In genomic region chr15:58446521-58446920, GRCh38 we compare ENCODE assay signal across 25 cellular contexts.
"Had no signal": no experiment of that assay in that cellular context is flagged by ENCODE, and none has a peak within 500 bp of the region (broad histone marks: within the 10 kb centered on the region; RNA-seq: fewer than 3 reads in every experiment).

No MANE protein-coding gene starts in this region.

- DNase-seq: activated CD4-positive, alpha-beta T cell treated with anti-CD3 and anti-CD28 coated beads, Interleukin-2, amount 50 U/mL, for 1 hour; activated CD4-positive, CD25-positive, alpha-beta regulatory T cell treated with anti-CD3 and anti-CD28 coated beads, Interleukin-2, amount 50 U/mL, for 72 hours; activated CD8-positive, alpha-beta memory T cell treated with anti-CD3 and anti-CD28 coated beads for 24 hours; activated effector memory CD4-positive, alpha-beta T cell treated with Interleukin-2 at 50 U/mL for 16 hours; activated naive CD4-positive, alpha-beta T cell treated with Interleukin-2 at 50 U/mL for 16 hours; dorsolateral prefrontal cortex; effector memory CD4-positive, alpha-beta T cell; gastrocnemius medialis; glutamatergic neuron; left ventricle myocardium inferior; ovary; right lobe of liver; stimulated activated CD4-positive, alpha-beta T cell treated with anti-CD3 and anti-CD28 coated beads, Interleukin-2, amount 100 ng/mL, for 48 hours; stimulated activated naive CD8-positive, alpha-beta T cell treated with anti-CD3 and anti-CD28 coated beads, Interleukin-15, Interleukin-2, amounts not matched to agents 100 U/mL and 50 U/mL, for 24 hours; T-helper 9 cell; testis; transverse colon; uterus had no signal

- H3K36me3 ChIP-seq: gastrocnemius medialis, left ventricle myocardium inferior, ovary, transverse colon, uterus had no signal

- H3K27ac Mint-ChIP-seq: progenitor cell of endocrine pancreas had no signal

- H3K9me3 ChIP-seq: gastrocnemius medialis, left ventricle myocardium inferior, ovary, right lobe of liver, testis, transverse colon, uterus had no signal

- H3K4me3 Mint-ChIP-seq: nephron; T-helper 1 cell treated with Interleukin-12 subunit alpha and Interleukin-12 subunit beta and Interleukin-4 antibody, amounts not matched to agents 30 μg/mL and 1 μg/mL, for 36 hours had no signal

- H3K4me3 ChIP-seq: dorsolateral prefrontal cortex, gastrocnemius medialis, left ventricle myocardium inferior, lung, ovary, right lobe of liver, testis, transverse colon, uterus had no signal

- H3K27me3 ChIP-seq: dorsolateral prefrontal cortex, gastrocnemius medialis, ovary, right lobe of liver, testis, transverse colon, uterus had no signal

- H3K27ac ChIP-seq: dorsolateral prefrontal cortex, gastrocnemius medialis, left ventricle myocardium inferior, ovary, testis, uterus had no signal

- ATAC-seq: gastrocnemius medialis; right lobe of liver; stimulated activated naive CD8-positive, alpha-beta T cell treated with anti-CD3 and anti-CD28 coated beads, Interleukin-15, Interleukin-2, amounts not matched to agents 100 U/mL and 50 U/mL, for 24 hours had no signal

- FAIRE-seq: bronchial epithelial cell, colon, islet of Langerhans had no signal

- H3K4me1 ChIP-seq: testis, uterus had no signal

- H3K9me3 Mint-ChIP-seq: nephron; T-helper 1 cell treated with Interleukin-12 subunit alpha and Interleukin-12 subunit beta and Interleukin-4 antibody, amounts not matched to agents 30 μg/mL and 1 μg/mL, for 36 hours had no signal
